In the genomic region with DNA sequence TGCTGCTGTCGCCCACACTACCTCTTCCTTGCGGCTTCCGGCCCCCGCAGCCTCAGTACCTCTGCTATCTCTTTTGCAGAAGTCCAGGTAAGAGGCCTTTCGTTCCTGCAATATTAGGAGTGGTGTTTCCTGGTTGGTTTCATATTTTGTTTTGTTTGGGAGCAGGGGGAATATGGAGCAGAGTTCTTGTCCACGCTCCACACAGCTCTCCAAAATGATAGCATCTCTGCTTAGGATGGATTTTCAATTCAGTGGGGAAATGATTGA, we compare ENCODE assay signal across 8 cellular contexts. TPM values are rescaled to one million over a fixed set of nuclear protein-coding genes. Genes with fewer than 3 reads are reported as not detected.
DNase-seq lines count a peak whose midpoint lies in the region; TF ChIP-seq lines count a peak whose summit lies in the region.

No MANE protein-coding gene starts in this region.

- H3K36me3 ChIP-seq in ES-I3 (ENCODE audit: insufficient read depth, low read length) (peaks cover 25% of the 10 kb centered on the region), HUES48 (ENCODE audit: control insufficient read depth, insufficient read depth, low read length) (peaks cover 45% of the 10 kb centered on the region), colonic mucosa (peaks cover 11% of the 10 kb centered on the region), neural cell (ENCODE audit: insufficient read depth, low read length) (no peaks in the 10 kb centered on the region)

- intact Hi-C loops in colonic mucosa (cut with DNase I), result no loop called here

- no peak for TF ChIP-seq CTCF in colonic mucosa (IDR thresholded peaks at IDR 0.05)
- no peak for TF ChIP-seq CTCF in neural cell (IDR thresholded peaks at IDR 0.05; ENCODE audit: poor library complexity, severe bottlenecking)

- H3K9me3 ChIP-seq in ES-I3 (ENCODE audit: control insufficient read depth, insufficient read depth, low read length) (no peaks in the 10 kb centered on the region), HUES48 (ENCODE audit: control insufficient read depth, insufficient read depth, low read length) (no peaks in the 10 kb centered on the region), colonic mucosa (no peaks in the 10 kb centered on the region), neural cell (ENCODE audit: low read length) (no peaks in the 10 kb centered on the region)

- no peak for DNase-seq in colonic mucosa
- DNase-seq in G401 (ENCODE audit: low spot score), result no peak
- no peak for DNase-seq in GM03348 (ENCODE audit: low spot score)
- DNase-seq in middle frontal gyrus (ENCODE audit: extremely low spot score, low spot score), result no peak
- no peak for DNase-seq in epidermal melanocyte (ENCODE audit: insufficient read length, low spot score)

- TF ChIP-seq EP300 in neural cell (conservative IDR thresholded peaks at IDR 0.05; ENCODE audit: poor library complexity, severe bottlenecking), result no peak

- H3K9me2 ChIP-seq in neural cell (ENCODE audit: insufficient read depth, low read length), result no peaks in the 10 kb centered on the region

- H3K4me1 ChIP-seq in ES-I3 (ENCODE audit: insufficient read depth, low read length) (no peaks in the 10 kb centered on the region), HUES48 (ENCODE audit: control insufficient read depth, insufficient read depth, low read length) (peaks cover 8% of the 10 kb centered on the region), colonic mucosa (peaks cover 10% of the 10 kb centered on the region)

- no peaks in the 10 kb centered on the region for H3F3A ChIP-seq in neural cell (ENCODE audit: insufficient read depth, low read length, poor library complexity, severe bottlenecking)

- H3K27me3 ChIP-seq in HUES48 (ENCODE audit: control insufficient read depth, insufficient read depth, low read length), result no peaks in the 10 kb centered on the region
- no peaks in the 10 kb centered on the region for H3K27me3 ChIP-seq in colonic mucosa
- no peaks in the 10 kb centered on the region for H3K27me3 ChIP-seq in neural cell (ENCODE audit: insufficient read depth, low read depth, low read length)

- H4K20me1 ChIP-seq in neural cell (ENCODE audit: insufficient read depth), result no peaks in the 10 kb centered on the region

- H3K27ac ChIP-seq in HUES48 (ENCODE audit: low read depth, low read length), result peak overlapping the region; percentile 86
- peak overlapping the region; percentile 72 for H3K27ac ChIP-seq in colonic mucosa
- H3K27ac ChIP-seq in neural cell (ENCODE audit: low read length), result peak overlapping the region; percentile 89

- in situ Hi-C loops in G401 (cut with HindIII; ENCODE audit: low sequenced_read_pairs), result no loop called here

- no peak for TF ChIP-seq RAD21 in neural cell (conservative IDR thresholded peaks at IDR 0.05)

- peaks cover 18% of the 10 kb centered on the region for H3K79me2 ChIP-seq in neural cell (replicated peaks; ENCODE audit: insufficient read depth, low read length)

- H3K4me2 ChIP-seq in neural cell (ENCODE audit: low read length), result peak overlapping the region; percentile 94

- H3K9ac ChIP-seq in ES-I3 (ENCODE audit: low read depth, low read length), result peak overlapping the region; percentile 91
- H3K9ac ChIP-seq in HUES48 (ENCODE audit: low read depth, low read length), result peak overlapping the region; percentile 97
- H3K9ac ChIP-seq in colonic mucosa (ENCODE audit: low read depth in 2 of 2, low read length in 2 of 2), result peak overlapping the region; percentile 86 to 99
- peak overlapping the region; percentile 81 for H3K9ac ChIP-seq in neural cell (ENCODE audit: low read length)

- peak overlapping the region; percentile 93 for H3K4me3 ChIP-seq in HUES48 (ENCODE audit: low read depth, low read length)
- H3K4me3 ChIP-seq in colonic mucosa, result peak overlapping the region; percentile 83
- H3K4me3 ChIP-seq in neural cell (ENCODE audit: low read length), result peak overlapping the region; percentile 95

- H2AFZ ChIP-seq in neural cell (ENCODE audit: low read depth, low read length), result peak overlapping the region; percentile 92

TF ChIP-seq in neural cell, 6 proteins besides CTCF, POLR2A, EP300 and RAD21:
- no peak for TF ChIP-seq POLR2AphosphoS5 (IDR thresholded peaks at IDR 0.05)
- no peak for TF ChIP-seq TAF1 (IDR thresholded peaks at IDR 0.05; ENCODE audit: low read depth)
- TF ChIP-seq EZH2 (IDR thresholded peaks at IDR 0.05; ENCODE audit: borderline replicate concordance, insufficient read depth, low read length, poor library complexity, severe bottlenecking), result no peak
- no peak for TF ChIP-seq SMC3 (conservative IDR thresholded peaks at IDR 0.05; ENCODE audit: poor library complexity)
- TF ChIP-seq, protein P1, sequence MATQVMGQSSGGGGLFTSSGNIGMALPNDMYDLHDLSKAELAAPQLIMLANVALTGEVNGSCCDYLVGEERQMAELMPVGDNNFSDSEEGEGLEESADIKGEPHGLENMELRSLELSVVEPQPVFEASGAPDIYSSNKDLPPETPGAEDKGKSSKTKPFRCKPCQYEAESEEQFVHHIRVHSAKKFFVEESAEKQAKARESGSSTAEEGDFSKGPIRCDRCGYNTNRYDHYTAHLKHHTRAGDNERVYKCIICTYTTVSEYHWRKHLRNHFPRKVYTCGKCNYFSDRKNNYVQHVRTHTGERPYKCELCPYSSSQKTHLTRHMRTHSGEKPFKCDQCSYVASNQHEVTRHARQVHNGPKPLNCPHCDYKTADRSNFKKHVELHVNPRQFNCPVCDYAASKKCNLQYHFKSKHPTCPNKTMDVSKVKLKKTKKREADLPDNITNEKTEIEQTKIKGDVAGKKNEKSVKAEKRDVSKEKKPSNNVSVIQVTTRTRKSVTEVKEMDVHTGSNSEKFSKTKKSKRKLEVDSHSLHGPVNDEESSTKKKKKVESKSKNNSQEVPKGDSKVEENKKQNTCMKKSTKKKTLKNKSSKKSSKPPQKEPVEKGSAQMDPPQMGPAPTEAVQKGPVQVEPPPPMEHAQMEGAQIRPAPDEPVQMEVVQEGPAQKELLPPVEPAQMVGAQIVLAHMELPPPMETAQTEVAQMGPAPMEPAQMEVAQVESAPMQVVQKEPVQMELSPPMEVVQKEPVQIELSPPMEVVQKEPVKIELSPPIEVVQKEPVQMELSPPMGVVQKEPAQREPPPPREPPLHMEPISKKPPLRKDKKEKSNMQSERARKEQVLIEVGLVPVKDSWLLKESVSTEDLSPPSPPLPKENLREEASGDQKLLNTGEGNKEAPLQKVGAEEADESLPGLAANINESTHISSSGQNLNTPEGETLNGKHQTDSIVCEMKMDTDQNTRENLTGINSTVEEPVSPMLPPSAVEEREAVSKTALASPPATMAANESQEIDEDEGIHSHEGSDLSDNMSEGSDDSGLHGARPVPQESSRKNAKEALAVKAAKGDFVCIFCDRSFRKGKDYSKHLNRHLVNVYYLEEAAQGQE (IDR thresholded peaks at IDR 0.05; ENCODE audit: borderline replicate concordance), result no peak
- no peak for TF ChIP-seq MXI1 (conservative IDR thresholded peaks at IDR 0.05; ENCODE audit: poor library complexity, severe bottlenecking)
TF ChIP-seq in neural cell: peak in this region for 0.

RNA-seq across cellular contexts. Expression of a gene that starts 0.8 kb away (rescaled TPM):
- total RNA-seq in colonic mucosa, result 100 to 1,000 TPM; 110 to 115 TPM
- polyA plus RNA-seq in neural cell, result 60.7 and 76.1 TPM in 2 replicates
- polyA minus RNA-seq in neural cell, result 48.0 and 51.1 TPM in 2 replicates
- total RNA-seq in G401 (2014; rRNA removed; shearing (Covaris generic)), result 187 and 240 TPM in 2 replicates

RNA-seq across cellular contexts. Expression of a gene that starts 48.0 kb away (rescaled TPM):
- total RNA-seq in colonic mucosa, result 1 to 10 TPM; 2.7 to 7.0 TPM
- not detected in 2 replicates for polyA plus RNA-seq in neural cell
- not detected in 2 replicates for polyA minus RNA-seq in neural cell
- total RNA-seq in G401 (2014; rRNA removed; shearing (Covaris generic)), result 27.3 and 28.1 TPM in 2 replicates
